In the genomic region with DNA sequence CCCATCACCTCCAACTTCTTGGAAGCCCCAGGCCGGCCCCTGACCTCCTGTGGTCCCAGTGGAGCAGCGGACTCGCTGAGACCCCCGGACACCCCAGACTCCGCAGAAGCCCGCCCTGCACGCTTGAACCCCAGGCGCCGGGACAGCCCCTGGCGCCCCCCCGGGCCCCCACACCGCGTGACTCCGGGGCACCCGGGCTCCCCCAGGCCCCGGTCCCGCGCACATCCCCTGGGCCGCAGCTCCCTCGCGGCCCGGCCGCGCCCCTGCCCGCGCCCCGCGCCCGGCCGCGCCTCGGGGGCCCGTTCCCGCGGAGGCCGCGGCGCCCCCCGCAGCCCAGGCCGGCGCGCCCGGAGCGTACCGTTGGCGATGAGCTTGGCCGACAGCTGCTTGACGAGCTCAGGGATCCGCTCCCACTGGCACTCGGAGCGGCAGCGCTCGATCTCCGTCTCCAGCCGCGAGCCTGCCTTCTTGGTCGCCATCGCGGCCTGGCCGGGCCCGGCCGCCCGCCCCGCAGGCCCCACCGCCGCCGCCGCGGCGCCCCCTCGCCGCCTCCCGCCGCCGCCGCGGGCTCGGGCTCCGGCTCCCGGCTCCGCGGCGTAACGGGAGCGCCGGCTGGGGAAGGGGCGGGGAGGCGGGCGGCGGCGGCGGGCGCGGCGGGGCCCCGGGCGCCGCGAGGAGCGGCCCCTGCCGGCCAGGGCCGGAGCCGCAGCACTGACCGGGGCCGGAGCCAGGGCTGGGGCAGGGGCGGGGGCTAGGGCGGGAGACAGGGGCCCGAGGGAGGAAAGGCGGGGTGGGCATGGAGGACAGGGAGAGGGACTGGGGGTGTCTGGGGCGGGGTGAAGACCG, we compare ENCODE assay signal across 7 cellular contexts. TPM values are rescaled to one million over a fixed set of nuclear protein-coding genes. Genes with fewer than 3 reads are reported as not detected.
A peak's percentile ranks its signal among the peaks of the same experiment; 100 is the strongest.
DNase-seq lines count a peak whose midpoint lies in the region; ATAC-seq and TF ChIP-seq lines count a peak whose summit lies in the region.

A gene with protein sequence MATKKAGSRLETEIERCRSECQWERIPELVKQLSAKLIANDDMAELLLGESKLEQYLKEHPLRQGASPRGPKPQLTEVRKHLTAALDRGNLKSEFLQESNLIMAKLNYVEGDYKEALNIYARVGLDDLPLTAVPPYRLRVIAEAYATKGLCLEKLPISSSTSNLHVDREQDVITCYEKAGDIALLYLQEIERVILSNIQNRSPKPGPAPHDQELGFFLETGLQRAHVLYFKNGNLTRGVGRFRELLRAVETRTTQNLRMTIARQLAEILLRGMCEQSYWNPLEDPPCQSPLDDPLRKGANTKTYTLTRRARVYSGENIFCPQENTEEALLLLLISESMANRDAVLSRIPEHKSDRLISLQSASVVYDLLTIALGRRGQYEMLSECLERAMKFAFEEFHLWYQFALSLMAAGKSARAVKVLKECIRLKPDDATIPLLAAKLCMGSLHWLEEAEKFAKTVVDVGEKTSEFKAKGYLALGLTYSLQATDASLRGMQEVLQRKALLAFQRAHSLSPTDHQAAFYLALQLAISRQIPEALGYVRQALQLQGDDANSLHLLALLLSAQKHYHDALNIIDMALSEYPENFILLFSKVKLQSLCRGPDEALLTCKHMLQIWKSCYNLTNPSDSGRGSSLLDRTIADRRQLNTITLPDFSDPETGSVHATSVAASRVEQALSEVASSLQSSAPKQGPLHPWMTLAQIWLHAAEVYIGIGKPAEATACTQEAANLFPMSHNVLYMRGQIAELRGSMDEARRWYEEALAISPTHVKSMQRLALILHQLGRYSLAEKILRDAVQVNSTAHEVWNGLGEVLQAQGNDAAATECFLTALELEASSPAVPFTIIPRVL (minus strand): TSS at position 614 of the 846 bp plus-strand sequence. CDS start 135 bp downstream, at position 479.

- H3K9me3 Mint-ChIP-seq in activated naive CD8-positive, alpha-beta T cell (ENCODE audit: low read depth) = no peaks in the 10 kb centered on the region

- peak within 1 kb of the TSS; percentile 79 for H3K14ac ChIP-seq in trophoblast cell (ENCODE audit: low read length)

- peak within 1 kb of the TSS in 6 of 10 donors; percentile 30 to 58 (median 50) for H3K27ac ChIP-seq in heart right ventricle
- no peak within 1 kb of the TSS for H3K27ac ChIP-seq in trophoblast cell (ENCODE audit: low read depth, low read length)

- peak within 1 kb of the TSS; percentile 80 for H2BK120ac ChIP-seq in trophoblast cell (ENCODE audit: insufficient read depth, low read length, poor library complexity)

- H3K23ac ChIP-seq in trophoblast cell (ENCODE audit: low read length) = no peak within 1 kb of the TSS

- DNase-seq in GM12865 (ENCODE audit: low read depth) = peak; percentile 36
- DNase-seq in H4 (ENCODE audit: low spot score) = no peak
- DNase-seq in NCI-H510A (lab: John Stamatoyannopoulos, UW) = peak; percentile 20
- DNase-seq in heart right ventricle = peak in 1 of 2 donors; percentile 65
- peak; percentile 20 to 61 for DNase-seq in trophoblast cell
- no peak for DNase-seq in NCI-H187 treated with DMSO at 0.1 percent for 48 hours (lab: John Stamatoyannopoulos, UW)

- H3K4me3 ChIP-seq in GM12865 (ENCODE audit: low read depth, low read length) (no peak within 1 kb of the TSS), heart right ventricle (peak within 1 kb of the TSS; percentile 63 to 91 (median 77)), trophoblast cell (ENCODE audit: low read depth, low read length) (peak within 1 kb of the TSS; percentile 85)

- peaks cover 9% of the 10 kb centered on the region for H3K27me3 Mint-ChIP-seq in activated naive CD8-positive, alpha-beta T cell

- H3K36me3 ChIP-seq in heart right ventricle (no peaks in the 10 kb centered on the region), trophoblast cell (ENCODE audit: control insufficient read depth in 1 of 2, insufficient read depth in 2 of 2, low read length in 2 of 2) (no peaks in the 10 kb centered on the region)

- H2AK5ac ChIP-seq in trophoblast cell (ENCODE audit: low read length) = peak within 1 kb of the TSS; percentile 97

- H4K91ac ChIP-seq in trophoblast cell (ENCODE audit: low read depth, low read length) = peak within 1 kb of the TSS; percentile 93

- peaks cover 13% of the 10 kb centered on the region for H3K4me1 Mint-ChIP-seq in activated naive CD8-positive, alpha-beta T cell (ENCODE audit: low read depth)

- peak within 1 kb of the TSS; percentile 24 for H2AFZ ChIP-seq in trophoblast cell (ENCODE audit: insufficient read depth, low read length, poor library complexity)

- peak within 1 kb of the TSS; percentile 79 for H3K4me3 Mint-ChIP-seq in activated naive CD8-positive, alpha-beta T cell

- H4K8ac ChIP-seq in trophoblast cell (ENCODE audit: low read depth, low read length) = peak within 1 kb of the TSS; percentile 90

- H3K18ac ChIP-seq in trophoblast cell (ENCODE audit: low read length) = peak within 1 kb of the TSS; percentile 93

- peaks cover 18% of the 10 kb centered on the region for H3K79me2 ChIP-seq in trophoblast cell (ENCODE audit: control insufficient read depth, insufficient read depth, low read length, poor library complexity)

- H4K12ac ChIP-seq in trophoblast cell (ENCODE audit: low read depth, low read length) = peak within 1 kb of the TSS; percentile 75

- peak within 1 kb of the TSS; percentile 80 for H3K9ac ChIP-seq in trophoblast cell (ENCODE audit: low read length)

- H3K4me1 ChIP-seq in heart right ventricle = peaks cover 3 to 35% (median 18%) of the 10 kb centered on the region in 9 donors
- peaks cover 22 to 41% of the 10 kb centered on the region in 2 experiments for H3K4me1 ChIP-seq in trophoblast cell (ENCODE audit: control insufficient read depth in 1 of 2, insufficient read depth in 2 of 2, low read length in 2 of 2)

- intact Hi-C loops in heart right ventricle (cut with DNase I) = loop anchor here in 3 of 10 donors (2.0 to 5.0 kb wide), 4 partner anchors 55 to 514 kb away; no protein-coding TSS in a partner anchor

- H2BK12ac ChIP-seq in trophoblast cell (ENCODE audit: low read length) = peak within 1 kb of the TSS; percentile 89

- peak; percentile 69 to 85 (median 78) for ATAC-seq in heart right ventricle

- no peak within 1 kb of the TSS for H3K27ac Mint-ChIP-seq in activated naive CD8-positive, alpha-beta T cell

- TF ChIP-seq CTCF in GM12865 (IDR thresholded peaks at IDR 0.05; ENCODE audit: insufficient read depth, low read depth, low read length, missing control alignments) = peak; percentile 50
- peak in 8 of 9 donors; percentile 5 to 42 (median 24) for TF ChIP-seq CTCF in heart right ventricle (IDR thresholded peaks at IDR 0.05)

- 1% methylated on average over 83 to 111 of the region's 111 CpGs for WGBS in heart right ventricle, 2 donors
- WGBS in trophoblast cell (ENCODE audit: extremely low coverage, insufficient coverage, insufficient read length) = no CpG with 5 or more reads among the region's 111 CpGs

- H3K36me3 Mint-ChIP-seq in activated naive CD8-positive, alpha-beta T cell = no peaks in the 10 kb centered on the region

- peaks cover 27% of the 10 kb centered on the region for H3K79me1 ChIP-seq in trophoblast cell (ENCODE audit: low read length)

- H3K4me2 ChIP-seq in trophoblast cell (ENCODE audit: low read length) = peak within 1 kb of the TSS; percentile 89

- H3K4ac ChIP-seq in trophoblast cell (ENCODE audit: low read depth, low read length) = peak within 1 kb of the TSS; percentile 86

- peak within 1 kb of the TSS; percentile 26 for H2BK5ac ChIP-seq in trophoblast cell (ENCODE audit: low read depth, low read length, poor library complexity)

- H3K9me3 ChIP-seq in heart right ventricle (no peaks in the 10 kb centered on the region), trophoblast cell (ENCODE audit: insufficient read depth, low read depth, low read length) (peaks cover 2% of the 10 kb centered on the region)

- H3K27me3 ChIP-seq in heart right ventricle (no peaks in the 10 kb centered on the region), trophoblast cell (ENCODE audit: insufficient read depth, low read length) (no peaks in the 10 kb centered on the region)

RNA-seq across cellular contexts. Expression of the gene that starts here (rescaled TPM):
- 11.7 and 15.2 TPM in 2 replicates for total RNA-seq in H4 (2014; rRNA removed; shearing (Covaris generic))
- 10 to 100 TPM; 59.1 to 79.4 (median 66.6) TPM for total RNA-seq in heart right ventricle
- polyA plus RNA-seq in heart right ventricle = 10 to 100 TPM; 23.0 to 23.5 TPM
- 92.4 and 94.7 TPM in 2 replicates for polyA plus RNA-seq in trophoblast cell (2013)

Comparison
In these comparisons a context has a peak if more than half of its experiments do, and no peak if none do; other contexts are left out.
1. DNase-seq: peak in GM12865 (single experiment), NCI-H510A (single experiment) and trophoblast cell (2 of 2); none in H4 (single experiment) and NCI-H187 treated with DMSO at 0.1 percent for 48 hours (single experiment).